2 cellular contexts compared by ENCODE assay signal in the genomic region with DNA sequence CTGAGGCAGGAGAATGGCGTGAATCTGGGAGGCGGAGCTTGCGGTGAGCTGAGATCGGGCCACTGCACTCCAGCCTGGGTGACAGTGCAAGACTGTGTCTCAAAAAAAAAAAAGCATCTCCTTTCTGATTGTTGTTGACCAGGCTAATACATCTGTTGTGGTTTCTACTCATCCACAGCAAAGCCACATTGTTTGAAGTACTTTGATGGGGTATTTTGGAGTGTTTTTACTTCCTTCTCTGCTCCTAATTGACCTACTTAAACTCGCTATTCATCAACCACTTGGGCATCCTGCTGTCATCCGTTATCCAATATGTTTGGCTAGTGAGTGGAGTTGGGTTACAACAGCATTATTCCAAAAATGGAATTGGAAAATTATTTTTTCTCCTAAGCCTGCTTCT.
TF ChIP-seq lines count a peak whose summit lies in the region.

No MANE protein-coding gene starts in this region.

TF ChIP-seq in HepG2, 621 proteins besides CTCF, POLR2A, EP300 and RAD21 (continues in another document):
- TF ChIP-seq REST (IDR thresholded peaks at IDR 0.05; ENCODE audit: borderline replicate concordance in 1 of 2, low read depth in 1 of 2, low read length in 2 of 2), result no peak
- TF ChIP-seq GFI1 (CRISPR knock-in tag; IDR thresholded peaks at IDR 0.05; ENCODE audit: borderline replicate concordance), result no peak
- no peak for TF ChIP-seq MAFG (CRISPR knock-in tag; IDR thresholded peaks at IDR 0.05)
- no peak for TF ChIP-seq KMT2A (CRISPR knock-in tag; IDR thresholded peaks at IDR 0.05)
- TF ChIP-seq, protein P1, sequence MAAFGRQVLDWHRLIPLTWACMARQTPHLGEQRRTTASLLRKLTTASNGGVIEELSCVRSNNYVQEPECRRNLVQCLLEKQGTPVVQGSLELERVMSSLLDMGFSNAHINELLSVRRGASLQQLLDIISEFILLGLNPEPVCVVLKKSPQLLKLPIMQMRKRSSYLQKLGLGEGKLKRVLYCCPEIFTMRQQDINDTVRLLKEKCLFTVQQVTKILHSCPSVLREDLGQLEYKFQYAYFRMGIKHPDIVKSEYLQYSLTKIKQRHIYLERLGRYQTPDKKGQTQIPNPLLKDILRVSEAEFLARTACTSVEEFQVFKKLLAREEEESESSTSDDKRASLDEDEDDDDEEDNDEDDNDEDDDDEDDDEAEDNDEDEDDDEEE (CRISPR knock-in tag; IDR thresholded peaks at IDR 0.05), result no peak
- TF ChIP-seq ZNF382 (CRISPR knock-in tag; IDR thresholded peaks at IDR 0.05; ENCODE audit: borderline replicate concordance), result no peak
- no peak for TF ChIP-seq ZNF234 (CRISPR knock-in tag; conservative IDR thresholded peaks at IDR 0.05)
- no peak for TF ChIP-seq HOXA7 (CRISPR knock-in tag; IDR thresholded peaks at IDR 0.05)
- TF ChIP-seq ZNF562 (CRISPR knock-in tag; IDR thresholded peaks at IDR 0.05; ENCODE audit: borderline replicate concordance), result no peak
- no peak for TF ChIP-seq ZMYM4 (CRISPR knock-in tag; IDR thresholded peaks at IDR 0.05)
- TF ChIP-seq TRIM22 (IDR thresholded peaks at IDR 0.05), result no peak
- no peak for TF ChIP-seq AHR (CRISPR knock-in tag; IDR thresholded peaks at IDR 0.05)
- TF ChIP-seq GMEB2 (CRISPR knock-in tag; IDR thresholded peaks at IDR 0.05; ENCODE audit: low read depth), result no peak
- TF ChIP-seq, protein P2, sequence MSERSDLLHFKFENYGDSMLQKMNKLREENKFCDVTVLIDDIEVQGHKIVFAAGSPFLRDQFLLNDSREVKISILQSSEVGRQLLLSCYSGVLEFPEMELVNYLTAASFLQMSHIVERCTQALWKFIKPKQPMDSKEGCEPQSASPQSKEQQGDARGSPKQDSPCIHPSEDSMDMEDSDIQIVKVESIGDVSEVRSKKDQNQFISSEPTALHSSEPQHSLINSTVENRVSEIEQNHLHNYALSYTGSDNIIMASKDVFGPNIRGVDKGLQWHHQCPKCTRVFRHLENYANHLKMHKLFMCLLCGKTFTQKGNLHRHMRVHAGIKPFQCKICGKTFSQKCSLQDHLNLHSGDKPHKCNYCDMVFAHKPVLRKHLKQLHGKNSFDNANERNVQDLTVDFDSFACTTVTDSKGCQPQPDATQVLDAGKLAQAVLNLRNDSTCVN (CRISPR knock-in tag; IDR thresholded peaks at IDR 0.05; ENCODE audit: borderline replicate concordance), result no peak
- no peak for TF ChIP-seq YY1 (IDR thresholded peaks at IDR 0.05; ENCODE audit: insufficient read depth, insufficient replicate concordance, low read depth, low read length)
- no peak for TF ChIP-seq ZNF773 (CRISPR knock-in tag; IDR thresholded peaks at IDR 0.05; ENCODE audit: borderline replicate concordance)
- TF ChIP-seq, protein P3, sequence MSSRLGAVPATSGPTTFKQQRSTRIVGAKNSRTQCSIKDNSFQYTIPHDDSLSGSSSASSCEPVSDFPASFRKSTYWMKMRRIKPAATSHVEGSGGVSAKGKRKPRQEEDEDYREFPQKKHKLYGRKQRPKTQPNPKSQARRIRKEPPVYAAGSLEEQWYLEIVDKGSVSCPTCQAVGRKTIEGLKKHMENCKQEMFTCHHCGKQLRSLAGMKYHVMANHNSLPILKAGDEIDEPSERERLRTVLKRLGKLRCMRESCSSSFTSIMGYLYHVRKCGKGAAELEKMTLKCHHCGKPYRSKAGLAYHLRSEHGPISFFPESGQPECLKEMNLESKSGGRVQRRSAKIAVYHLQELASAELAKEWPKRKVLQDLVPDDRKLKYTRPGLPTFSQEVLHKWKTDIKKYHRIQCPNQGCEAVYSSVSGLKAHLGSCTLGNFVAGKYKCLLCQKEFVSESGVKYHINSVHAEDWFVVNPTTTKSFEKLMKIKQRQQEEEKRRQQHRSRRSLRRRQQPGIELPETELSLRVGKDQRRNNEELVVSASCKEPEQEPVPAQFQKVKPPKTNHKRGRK (CRISPR knock-in tag; IDR thresholded peaks at IDR 0.05), result no peak

TF ChIP-seq in GM23338, 12 proteins besides CTCF, POLR2A, EP300 and RAD21:
- no peak for TF ChIP-seq NANOG (IDR thresholded peaks at IDR 0.05; ENCODE audit: borderline replicate concordance)
- no peak for TF ChIP-seq STAT1 (IDR thresholded peaks at IDR 0.05; ENCODE audit: unreplicated experiment)
- no peak for TF ChIP-seq EZH2 (IDR thresholded peaks at IDR 0.05; ENCODE audit: low read depth, unreplicated experiment)
- no peak for TF ChIP-seq ZNF114 (CRISPR knock-in tag; IDR thresholded peaks at IDR 0.05)
